Comparison of ENCODE assay signal across 34 cellular contexts in the genomic region with DNA sequence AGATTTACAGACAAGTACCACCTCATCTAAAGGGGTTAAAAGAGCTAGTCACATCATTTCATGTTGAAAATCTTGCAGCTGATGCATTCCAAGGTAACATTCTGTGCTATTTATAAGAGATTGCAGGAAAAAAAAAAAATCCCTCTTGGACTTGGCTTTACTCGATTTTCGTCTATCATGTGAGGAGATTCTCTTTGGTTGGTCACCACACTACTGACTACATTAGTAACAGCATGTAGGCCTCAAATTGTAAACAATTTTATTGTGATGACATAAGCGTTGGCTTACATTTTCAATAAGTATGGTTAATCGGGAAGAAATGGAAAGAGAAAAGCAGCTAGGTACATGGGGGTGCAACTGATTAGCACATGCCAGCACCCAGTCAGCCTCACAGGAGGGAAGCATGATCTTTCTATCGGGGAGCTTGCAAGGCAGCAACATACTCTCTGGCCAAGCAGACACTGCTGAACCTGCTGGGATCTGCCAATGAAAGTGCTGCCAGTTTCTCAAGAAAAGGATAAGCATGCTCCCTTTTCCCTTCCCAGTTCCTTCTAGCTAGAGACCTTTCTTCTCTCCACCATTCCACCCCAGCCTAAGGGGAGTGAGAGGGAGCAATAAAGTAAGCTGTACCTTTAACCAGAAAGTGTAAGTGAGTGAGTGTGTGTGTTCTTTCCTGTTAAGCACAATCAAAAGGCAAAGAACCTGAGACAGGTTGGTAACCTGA. TPM values are rescaled to one million over a fixed set of nuclear protein-coding genes. Genes with fewer than 3 reads are reported as not detected.
DNase-seq lines count a peak whose midpoint lies in the region; ATAC-seq and TF ChIP-seq lines count a peak whose summit lies in the region.
"Had no signal": no experiment of that assay in that cellular context is flagged by ENCODE, and none has a peak within 500 bp of the region (broad histone marks: within the 10 kb centered on the region; RNA-seq: fewer than 3 reads in every experiment).

No MANE protein-coding gene starts in this region.

- DNase-seq in cardiac muscle cell (ENCODE audit: low read depth in 1 of 2, low spot score in 1 of 2) (no peak), right atrium auricular region (ENCODE audit: low spot score) (no peak), brain microvascular endothelial cell (no peak), nephron progenitor cell (no peak), RPMI8226 (no peak), GOT3 (lab: John Stamatoyannopoulos, UW) (no peak)
- DNase-seq in activated CD4-positive, alpha-beta T cell treated with anti-CD3 and anti-CD28 coated beads for 48 hours: no peak
- DNase-seq: 8988T; activated CD8-positive, alpha-beta memory T cell treated with anti-CD3 and anti-CD28 coated beads for 24 hours; amygdala; Calu3; CD4-positive, CD25-positive, alpha-beta regulatory T cell; DMS79 treated with DMSO at 0.1 percent for 48 hours; effector CD4-positive, alpha-beta T cell; Karpas-422; NCI-H1436; NCI-H2081; NCI-H226; NCI-H526 treated with DMSO at 0.1 percent for 48 hours; SHP77 treated with DMSO at 0.1 percent for 48 hours; sigmoid colon; stimulated activated CD4-positive, alpha-beta T cell treated with anti-CD3 and anti-CD28 coated beads, Interleukin-15, amount 100 ng/mL, for 24 hours; SW 1271; T-helper 9 cell; upper lobe of right lung had no signal

- no peak for TF ChIP-seq CTCF in cardiac muscle cell (IDR thresholded peaks at IDR 0.05; ENCODE audit: low read depth, low read length)
- TF ChIP-seq CTCF in right atrium auricular region (IDR thresholded peaks at IDR 0.05): no peak
- TF ChIP-seq CTCF in brain microvascular endothelial cell (IDR thresholded peaks at IDR 0.05; ENCODE audit: low read depth, low read length, missing control alignments): no peak
- TF ChIP-seq CTCF in nephron progenitor cell (IDR thresholded peaks at IDR 0.05): no peak

- H3K4me1 Mint-ChIP-seq in nephron progenitor cell: peaks cover 83% of the 10 kb centered on the region
- H3K4me1 Mint-ChIP-seq: activated naive CD4-positive, alpha-beta T cell treated with anti-CD3 and anti-CD28 coated beads, Interleukin-2, amount 50 U/mL, for 24 hours; CD4-positive, CD25-positive, alpha-beta regulatory T cell; memory B cell; stimulated activated memory B cell treated with anti-CD40 and anti-IgM and Interleukin-4, amounts not matched to agents 10 μg/mL and 1 μg/mL and 100 μg/mL, for 72 hours had no signal

- H3K27me3 Mint-ChIP-seq in nephron progenitor cell (ENCODE audit: low read depth, poor library complexity): peaks cover 3% of the 10 kb centered on the region
- H3K27me3 Mint-ChIP-seq: activated CD4-positive, alpha-beta T cell treated with anti-CD3 and anti-CD28 coated beads, Interleukin-2, amount 10 ng/mL, durations not matched to agents 24 days and 14 days; memory B cell; stimulated activated memory B cell treated with anti-CD40 and anti-IgM and Interleukin-4, amounts not matched to agents 10 μg/mL and 1 μg/mL and 100 μg/mL, for 72 hours had no signal

- H3K36me3 ChIP-seq in cardiac muscle cell (no peaks in the 10 kb centered on the region), right atrium auricular region (no peaks in the 10 kb centered on the region), brain microvascular endothelial cell (replicated peaks) (peaks cover 7% of the 10 kb centered on the region)
- H3K36me3 ChIP-seq: neutrophil, prostate gland, sigmoid colon, upper lobe of right lung had no signal

- no peak overlapping the region for H3K4me3 Mint-ChIP-seq in nephron progenitor cell
- H3K4me3 Mint-ChIP-seq: activated CD4-positive, alpha-beta T cell treated with anti-CD3 and anti-CD28 coated beads, Interleukin-2, amount 10 ng/mL, durations not matched to agents 24 days and 14 days; activated naive CD4-positive, alpha-beta T cell treated with anti-CD3 and anti-CD28 coated beads, Interleukin-2, amount 50 U/mL, for 24 hours; CD4-positive, CD25-positive, alpha-beta regulatory T cell; memory B cell; stimulated activated memory B cell treated with anti-CD40 and anti-IgM and Interleukin-4, amounts not matched to agents 10 μg/mL and 1 μg/mL and 100 μg/mL, for 72 hours had no signal

- ATAC-seq in HG02678 (IDR thresholded peaks at IDR 0.05; ENCODE audit: unreplicated experiment): no peak
- ATAC-seq: HepG2; Panc1; stimulated activated memory B cell treated with anti-CD40 and anti-IgM and Interleukin-4, amounts not matched to agents 10 μg/mL and 1 μg/mL and 100 μg/mL, for 72 hours; upper lobe of right lung had no signal

- H3K9me3 ChIP-seq in cardiac muscle cell (ENCODE audit: low read depth) (no peaks in the 10 kb centered on the region), right atrium auricular region (no peaks in the 10 kb centered on the region)
- H3K9me3 ChIP-seq: neutrophil, prostate gland, sigmoid colon, upper lobe of right lung had no signal

- H3K27me3 ChIP-seq in cardiac muscle cell (no peaks in the 10 kb centered on the region), right atrium auricular region (no peaks in the 10 kb centered on the region), brain microvascular endothelial cell (replicated peaks) (no peaks in the 10 kb centered on the region)
- H3K27me3 ChIP-seq: neutrophil, sigmoid colon, upper lobe of right lung had no signal

- H3K4me3 ChIP-seq in cardiac muscle cell: no peak overlapping the region
- no peak overlapping the region for H3K4me3 ChIP-seq in right atrium auricular region
- H3K4me3 ChIP-seq in brain microvascular endothelial cell (ENCODE audit: low read depth, low read length): no peak overlapping the region
- H3K4me3 ChIP-seq: prostate gland, sigmoid colon, upper lobe of right lung had no signal

- in situ Hi-C loops in brain microvascular endothelial cell (cut with HindIII; ENCODE audit: low pct_ligation_motif_present, low sequenced_read_pairs): loop anchor here (25.0 kb wide), 1 partner anchor 213 kb away; no protein-coding TSS in a partner anchor

- peak overlapping the region; percentile 55 for H3K27ac Mint-ChIP-seq in nephron progenitor cell
- H3K27ac Mint-ChIP-seq: activated CD4-positive, alpha-beta T cell treated with anti-CD3 and anti-CD28 coated beads, Interleukin-2, amount 10 ng/mL, durations not matched to agents 24 days and 14 days; activated naive CD4-positive, alpha-beta T cell treated with anti-CD3 and anti-CD28 coated beads, Interleukin-2, amount 50 U/mL, for 24 hours; CD4-positive, CD25-positive, alpha-beta regulatory T cell; memory B cell; stimulated activated memory B cell treated with anti-CD40 and anti-IgM and Interleukin-4, amounts not matched to agents 10 μg/mL and 1 μg/mL and 100 μg/mL, for 72 hours had no signal

- H3K27ac ChIP-seq in cardiac muscle cell: peak overlapping the region; percentile 29
- H3K27ac ChIP-seq in right atrium auricular region: peak overlapping the region in 1 of 2 donors; percentile 71
- peak overlapping the region; percentile 78 for H3K27ac ChIP-seq in brain microvascular endothelial cell
- H3K27ac ChIP-seq: neutrophil, prostate gland, upper lobe of right lung had no signal

- peaks cover 15% of the 10 kb centered on the region for H3K9me3 Mint-ChIP-seq in nephron progenitor cell
- H3K9me3 Mint-ChIP-seq: activated CD4-positive, alpha-beta T cell treated with anti-CD3 and anti-CD28 coated beads, Interleukin-2, amount 10 ng/mL, durations not matched to agents 24 days and 14 days; activated naive CD4-positive, alpha-beta T cell treated with anti-CD3 and anti-CD28 coated beads, Interleukin-2, amount 50 U/mL, for 24 hours; memory B cell; stimulated activated memory B cell treated with anti-CD40 and anti-IgM and Interleukin-4, amounts not matched to agents 10 μg/mL and 1 μg/mL and 100 μg/mL, for 72 hours had no signal

- H3K36me3 Mint-ChIP-seq in nephron progenitor cell (ENCODE audit: low read depth): peaks cover 95% of the 10 kb centered on the region
- H3K36me3 Mint-ChIP-seq: CD4-positive, CD25-positive, alpha-beta regulatory T cell; memory B cell; stimulated activated memory B cell treated with anti-CD40 and anti-IgM and Interleukin-4, amounts not matched to agents 10 μg/mL and 1 μg/mL and 100 μg/mL, for 72 hours had no signal

- H3K4me1 ChIP-seq in cardiac muscle cell (ENCODE audit: low read depth) (peaks cover 15% of the 10 kb centered on the region), right atrium auricular region (peaks cover 0 to 47% of the 10 kb centered on the region in 2 donors)
- H3K4me1 ChIP-seq: prostate gland, upper lobe of right lung had no signal

RNA-seq across cellular contexts. Expression of gene NREP, which starts 7.5 kb away (rescaled TPM):
- 613 and 681 TPM in 2 replicates for total RNA-seq in cardiac muscle cell
- polyA plus RNA-seq in cardiac muscle cell: 981 and 1,191 TPM in 2 replicates
- total RNA-seq in right atrium auricular region: 10 to 100 TPM in 1 of 2 donors, 1 to 10 TPM in 1; 7.2 to 22.9 TPM

Comparison
In these comparisons a context has a peak if more than half of its experiments do, and no peak if none do; other contexts are left out.
1. RNA of gene NREP, which starts 7.5 kb away (total RNA-seq): 613 to 681 TPM in cardiac muscle cell; 7.2 to 22.9 TPM in right atrium auricular region; every median in the first group is over 10 times any median in the second.